8 cellular contexts compared by ENCODE assay signal in genomic region chr12:64039285-64039871, GRCh38.
DNase-seq lines count a peak whose midpoint lies in the region; ATAC-seq, FAIRE-seq and TF ChIP-seq lines count a peak whose summit lies in the region.
"Had no signal": no experiment of that assay in that cellular context is flagged by ENCODE, and none has a peak within 500 bp of the region (broad histone marks: within the 10 kb centered on the region; RNA-seq: fewer than 3 reads in every experiment).

No MANE protein-coding gene starts in this region.

- H3K36me3 ChIP-seq in kidney (ENCODE audit: control insufficient read depth in 1 of 2, insufficient read depth in 2 of 2, low read length in 2 of 2) (peaks cover 0 to 5% of the 10 kb centered on the region in 2 donors), WERI-Rb-1 (no peaks in the 10 kb centered on the region)

- H3K9me3 ChIP-seq in kidney (ENCODE audit: control insufficient read depth in 1 of 2, low read length in 2 of 2), result no peaks in the 10 kb centered on the region
- no peaks in the 10 kb centered on the region for H3K9me3 ChIP-seq in WERI-Rb-1 (ENCODE audit: severe bottlenecking)

- H3K27ac Mint-ChIP-seq in brain, result peak overlapping the region; percentile 45 to 86 (median 68)
- peak overlapping the region; percentile 33 for H3K27ac Mint-ChIP-seq in type B pancreatic cell
- H3K27ac Mint-ChIP-seq: memory B cell had no signal

- H3K4me3 ChIP-seq in kidney (ENCODE audit: low read length in 2 of 2), result peak overlapping the region; percentile 12 to 14
- H3K4me3 ChIP-seq in WERI-Rb-1 (ENCODE audit: low read depth, low read length), result no peak overlapping the region

- TF ChIP-seq CTCF in brain (conservative IDR thresholded peaks at IDR 0.05), result no peak
- no peak for TF ChIP-seq CTCF in kidney (IDR thresholded peaks at IDR 0.05; ENCODE audit: borderline replicate concordance, extremely low read depth, insufficient read depth)
- no peak for TF ChIP-seq CTCF in type B pancreatic cell (conservative IDR thresholded peaks at IDR 0.05)
- no peak for TF ChIP-seq CTCF in WERI-Rb-1 (IDR thresholded peaks at IDR 0.05; ENCODE audit: low read depth, low read length)

- H3K27ac ChIP-seq in kidney (ENCODE audit: low read depth in 2 of 2, low read length in 2 of 2) (no peak overlapping the region), WERI-Rb-1 (no peak overlapping the region)

- no peaks in the 10 kb centered on the region for H3K27me3 ChIP-seq in WERI-Rb-1 (ENCODE audit: insufficient read depth, low read depth, severe bottlenecking)

- peak overlapping the region in 1 of 2 donors; percentile 37 for H3K9ac ChIP-seq in kidney (ENCODE audit: low read length in 2 of 2)

- FAIRE-seq in kidney (lab: Jason Lieb, UNC), result no peak

- H3K36me3 Mint-ChIP-seq in brain (peaks cover 10% of the 10 kb centered on the region), type B pancreatic cell (peaks cover 2% of the 10 kb centered on the region)
- H3K36me3 Mint-ChIP-seq: memory B cell had no signal

- peaks cover 0 to 2% of the 10 kb centered on the region in 2 donors for H3K4me1 ChIP-seq in kidney (ENCODE audit: control insufficient read depth in 1 of 2, insufficient read depth in 1 of 2, low read depth in 1 of 2, low read length in 2 of 2)

- H3K9me3 Mint-ChIP-seq in brain (peaks cover 0 to 4% (median 2%) of the 10 kb centered on the region in 5 experiments), type B pancreatic cell (no peaks in the 10 kb centered on the region)

- ATAC-seq in HG03565 (IDR thresholded peaks at IDR 0.05; ENCODE audit: unreplicated experiment), result no peak

- peak; percentile 58 for DNase-seq in NCI-H1436 (lab: John Stamatoyannopoulos, UW)
- DNase-seq in kidney, result no peak
- no peak for DNase-seq in type B pancreatic cell (ENCODE audit: extremely low spot score, unreplicated experiment)
- DNase-seq in WERI-Rb-1, result no peak
- no peak for DNase-seq in posterior vena cava (ENCODE audit: low spot score)

- intact Hi-C loops in kidney (cut with DNase I) (no loop called here), posterior vena cava (cut with DNase I) (no loop called here)

- peak overlapping the region; percentile 12 to 74 (median 28) for H3K4me3 Mint-ChIP-seq in brain
- H3K4me3 Mint-ChIP-seq in type B pancreatic cell, result peak overlapping the region; percentile 42
- H3K4me3 Mint-ChIP-seq: memory B cell had no signal

- H3K27me3 Mint-ChIP-seq in brain (no peaks in the 10 kb centered on the region), type B pancreatic cell (no peaks in the 10 kb centered on the region)

- peaks cover 45% of the 10 kb centered on the region for H3K4me1 Mint-ChIP-seq in brain
- H3K4me1 Mint-ChIP-seq in type B pancreatic cell (ENCODE audit: unreplicated experiment), result peaks cover 21% of the 10 kb centered on the region
- H3K4me1 Mint-ChIP-seq: memory B cell had no signal
